In the genomic region with DNA sequence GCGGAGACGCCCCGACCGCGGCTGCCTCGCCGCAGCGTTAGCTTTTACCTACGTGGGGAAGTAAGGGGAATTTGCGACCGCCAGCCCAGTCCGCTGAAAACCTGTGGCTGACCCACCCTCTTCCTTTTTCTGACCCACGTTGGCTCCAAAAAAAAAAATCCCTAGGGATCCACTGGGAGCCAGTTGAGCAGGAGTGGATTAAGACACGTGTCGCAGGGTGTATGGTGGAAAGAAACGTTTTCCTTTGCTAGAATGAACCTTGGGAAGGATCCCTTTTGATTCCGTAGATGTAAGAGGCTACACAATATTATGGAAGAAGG, we compare ENCODE assay signal across 8 cellular contexts. TPM values are rescaled to one million over a fixed set of nuclear protein-coding genes. Genes with fewer than 3 reads are reported as not detected.
DNase-seq lines count a peak whose midpoint lies in the region; ATAC-seq and TF ChIP-seq lines count a peak whose summit lies in the region.

No MANE protein-coding gene starts in this region.

- peaks cover 33% of the 10 kb centered on the region for H3K4me1 ChIP-seq in body of pancreas
- peaks cover 0 to 28% (median 3%) of the 10 kb centered on the region in 4 donors for H3K4me1 ChIP-seq in right lobe of liver
- peaks cover 12 to 37% (median 16%) of the 10 kb centered on the region in 4 donors for H3K4me1 ChIP-seq in transverse colon

- ATAC-seq in body of pancreas: peak; percentile 33
- ATAC-seq in right lobe of liver: peak in 1 of 4 donors; percentile 4
- ATAC-seq in HG03439 (IDR thresholded peaks at IDR 0.05; ENCODE audit: unreplicated experiment): no peak
- ATAC-seq in HG02885 (IDR thresholded peaks at IDR 0.05; ENCODE audit: poor library complexity, unreplicated experiment): no peak

- H3K9me3 ChIP-seq in body of pancreas (no peaks in the 10 kb centered on the region), right lobe of liver (no peaks in the 10 kb centered on the region), transverse colon (no peaks in the 10 kb centered on the region)

- peak overlapping the region; percentile 80 to 92 (median 88) for H3K27ac ChIP-seq in body of pancreas
- H3K27ac ChIP-seq in right lobe of liver: peak overlapping the region; percentile 81 to 94 (median 89)
- H3K27ac ChIP-seq in transverse colon: peak overlapping the region; percentile 86 to 97 (median 94)

- in situ Hi-C loops in transverse colon (cut with MboI; ENCODE audit: low pct_ligation_motif_present in 1 of 4, low pct_unique_long_range_greater_than_20kb in 1 of 4, low sequenced_read_pairs in 3 of 4): no loop called here

- peak overlapping the region; percentile 50 to 94 for H3K4me3 ChIP-seq in body of pancreas
- H3K4me3 ChIP-seq in right lobe of liver: peak overlapping the region; percentile 79 to 97 (median 94)
- peak overlapping the region; percentile 46 to 82 (median 71) for H3K4me3 ChIP-seq in transverse colon

- TF ChIP-seq EP300 in transverse colon (IDR thresholded peaks at IDR 0.05; ENCODE audit: low read depth): no peak

- TF ChIP-seq POLR2A in body of pancreas (IDR thresholded peaks at IDR 0.05) (no peak), right lobe of liver (IDR thresholded peaks at IDR 0.05) (no peak), transverse colon (IDR thresholded peaks at IDR 0.05) (no peak)

- DNase-seq in NCI-H1105 treated with DMSO at 0.1 percent for 48 hours (lab: John Stamatoyannopoulos, UW): peak; percentile 74
- DNase-seq in NCI-H1105 (lab: John Stamatoyannopoulos, UW): no peak
- DNase-seq in LoVo (ENCODE audit: low spot score): peak; percentile 25
- DNase-seq in body of pancreas: no peak
- DNase-seq in right lobe of liver: no peak
- DNase-seq in transverse colon: no peak

- intact Hi-C loops in body of pancreas (cut with DNase I): no loop called here
- intact Hi-C loops in right lobe of liver (cut with DNase I): no loop called here
- intact Hi-C loops in transverse colon (cut with DNase I; ENCODE audit: low total_unique reads): no loop called here

- H3K36me3 ChIP-seq in body of pancreas (replicated peaks in 1 of 2; ENCODE audit: insufficient read depth in 1 of 2, low read depth in 2 of 2) (no peaks in the 10 kb centered on the region), right lobe of liver (no peaks in the 10 kb centered on the region), transverse colon (no peaks in the 10 kb centered on the region)

- 0 to 1% methylated on average over 9 to 17 of the region's 17 CpGs for WGBS in body of pancreas, 2 donors
- 0% methylated on average over 8 of the region's 17 CpGs for WGBS in right lobe of liver (ENCODE audit: insufficient coverage, low coverage, low lambda C conversion rate, missing lambda C conversion rate)
- WGBS in transverse colon (ENCODE audit: low coverage in 1 of 2), 2 donors: 1 to 4% methylated on average over 2 to 12 of the region's 17 CpGs

- TF ChIP-seq CTCF in body of pancreas (IDR thresholded peaks at IDR 0.05): no peak
- no peak for TF ChIP-seq CTCF in right lobe of liver (IDR thresholded peaks at IDR 0.05)
- no peak for TF ChIP-seq CTCF in transverse colon (IDR thresholded peaks at IDR 0.05)

- H3K27me3 ChIP-seq in body of pancreas (no peaks in the 10 kb centered on the region), right lobe of liver (no peaks in the 10 kb centered on the region), transverse colon (no peaks in the 10 kb centered on the region)

RNA-seq across cellular contexts. Expression of gene PCYT1A, which starts 0.6 kb away (rescaled TPM):
- total RNA-seq in body of pancreas (10 to 100 TPM; 30.9 to 47.8 TPM), right lobe of liver (10 to 100 TPM; 20.8 to 43.2 (median 28.8) TPM), transverse colon (100 to 1,000 TPM in 1 of 4 donors, 10 to 100 TPM in 3; 50.1 to 104 (median 76.2) TPM)

RNA-seq across cellular contexts. Expression of gene DYNLT2B, which starts 29.9 kb away (rescaled TPM):
- total RNA-seq in body of pancreas (1 to 10 TPM; 5.6 to 8.3 TPM), right lobe of liver (1 to 10 TPM in 3 of 6 experiments, under 1 TPM in 1, not detected in 2; 0.62 to 2.6 (median 1.4) TPM), transverse colon (1 to 10 TPM in 3 of 4 donors, not detected in 1; 2.4 to 4.4 (median 3.7) TPM)

RNA-seq across cellular contexts. Expression of gene TM4SF19, which starts 50.1 kb away (rescaled TPM):
- total RNA-seq in body of pancreas: not detected
- total RNA-seq in right lobe of liver: 1 to 10 TPM in 1 of 6 experiments, under 1 TPM in 1, not detected in 4; 0.59 to 1.7 TPM
- not detected for total RNA-seq in transverse colon

Comparison
In these comparisons a context has a peak if more than half of its experiments do, and no peak if none do; other contexts are left out.
1. DNase-seq: peak in NCI-H1105 treated with DMSO at 0.1 percent for 48 hours (single experiment) and LoVo (single experiment); none in NCI-H1105 (single experiment), body of pancreas (0 of 4), right lobe of liver (0 of 3) and transverse colon (single experiment).
2. Peak in every context shown above with its lines, with median percentiles within 50 percentile points of each other: H3K27ac ChIP-seq and H3K4me3 ChIP-seq.